1 cellular context compared by ENCODE assay signal in genomic region chr1:45550401-45551305, GRCh38.
TF ChIP-seq lines count a peak whose summit lies in the region.

AKR1A1 (plus strand) TSS chr1:45550826; CDS start chr1:45561795, 10,969 bp downstream.

TF ChIP-seq in HEK293, 187 proteins besides CTCF, POLR2A, EP300 and RAD21 (continued from another document and continues in another):
- TF ChIP-seq, protein P1, sequence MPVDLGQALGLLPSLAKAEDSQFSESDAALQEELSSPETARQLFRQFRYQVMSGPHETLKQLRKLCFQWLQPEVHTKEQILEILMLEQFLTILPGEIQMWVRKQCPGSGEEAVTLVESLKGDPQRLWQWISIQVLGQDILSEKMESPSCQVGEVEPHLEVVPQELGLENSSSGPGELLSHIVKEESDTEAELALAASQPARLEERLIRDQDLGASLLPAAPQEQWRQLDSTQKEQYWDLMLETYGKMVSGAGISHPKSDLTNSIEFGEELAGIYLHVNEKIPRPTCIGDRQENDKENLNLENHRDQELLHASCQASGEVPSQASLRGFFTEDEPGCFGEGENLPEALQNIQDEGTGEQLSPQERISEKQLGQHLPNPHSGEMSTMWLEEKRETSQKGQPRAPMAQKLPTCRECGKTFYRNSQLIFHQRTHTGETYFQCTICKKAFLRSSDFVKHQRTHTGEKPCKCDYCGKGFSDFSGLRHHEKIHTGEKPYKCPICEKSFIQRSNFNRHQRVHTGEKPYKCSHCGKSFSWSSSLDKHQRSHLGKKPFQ (tag by site-specific recombination; IDR thresholded peaks at IDR 0.05) = no peak
- TF ChIP-seq ZBTB21 (tag by site-specific recombination; IDR thresholded peaks at IDR 0.05) (no peak), ZBTB8A (tag by site-specific recombination; IDR thresholded peaks at IDR 0.05) (peak; percentile 40; the same call in 1 of the 2 replicates), ZNF223 (tag by site-specific recombination; IDR thresholded peaks at IDR 0.05) (peak; percentile 93), SCRT2 (tag by site-specific recombination; IDR thresholded peaks at IDR 0.05) (no peak), ZNF335 (tag by site-specific recombination; conservative IDR thresholded peaks at IDR 0.05) (peak; percentile 98), ZNF626 (tag by site-specific recombination; IDR thresholded peaks at IDR 0.05) (no peak), MZF1 (tag by site-specific recombination; IDR thresholded peaks at IDR 0.05; ENCODE audit: borderline replicate concordance) (no peak), KLF1 (tag by site-specific recombination; IDR thresholded peaks at IDR 0.05) (peak; percentile 65), PBX3 (CRISPR knock-in tag; IDR thresholded peaks at IDR 0.05) (no peak), RBAK (tag by site-specific recombination; IDR thresholded peaks at IDR 0.05) (no peak), ZNF211 (tag by site-specific recombination; IDR thresholded peaks at IDR 0.05; ENCODE audit: low read depth) (no peak), ZNF10 (tag by site-specific recombination; IDR thresholded peaks at IDR 0.05) (no peak), ZNF785 (tag by site-specific recombination; IDR thresholded peaks at IDR 0.05) (no peak; the same call in 1 of the 2 replicates), ZNF311 (tag by site-specific recombination; IDR thresholded peaks at IDR 0.05; ENCODE audit: borderline replicate concordance) (no peak), ZNF776 (tag by site-specific recombination; IDR thresholded peaks at IDR 0.05; ENCODE audit: borderline replicate concordance) (no peak), ZNF174 (tag by site-specific recombination; IDR thresholded peaks at IDR 0.05) (no peak), ZNF623 (tag by site-specific recombination; IDR thresholded peaks at IDR 0.05) (no peak), PATZ1 (tag by site-specific recombination; IDR thresholded peaks at IDR 0.05) (peak; percentile 79), ZNF157 (tag by site-specific recombination; IDR thresholded peaks at IDR 0.05) (no peak), ZNF449 (tag by site-specific recombination; IDR thresholded peaks at IDR 0.05) (no peak), ZNF37A (tag by site-specific recombination; IDR thresholded peaks at IDR 0.05) (no peak), SP7 (tag by site-specific recombination; IDR thresholded peaks at IDR 0.05) (peak; percentile 83), ZFHX2 (tag by site-specific recombination; conservative IDR thresholded peaks at IDR 0.05) (peak; percentile 93), ZNF354C (tag by site-specific recombination; IDR thresholded peaks at IDR 0.05; ENCODE audit: borderline replicate concordance, low read depth) (no peak), ZNF639 (tag by site-specific recombination; IDR thresholded peaks at IDR 0.05) (no peak), REPIN1 (tag by site-specific recombination; IDR thresholded peaks at IDR 0.05; ENCODE audit: low read depth) (no peak), ZNF548 (tag by site-specific recombination; IDR thresholded peaks at IDR 0.05) (no peak), ZNF221 (tag by site-specific recombination; IDR thresholded peaks at IDR 0.05; ENCODE audit: borderline replicate concordance) (no peak), ZNF121 (tag by site-specific recombination; IDR thresholded peaks at IDR 0.05) (no peak), TCF7L2 (IDR thresholded peaks at IDR 0.05; ENCODE audit: borderline replicate concordance, low read depth, low read length) (no peak), ZBTB48 (tag by site-specific recombination; IDR thresholded peaks at IDR 0.05) (no peak; the same call in 1 of the 2 replicates), ZNF132 (tag by site-specific recombination; IDR thresholded peaks at IDR 0.05; ENCODE audit: borderline replicate concordance) (no peak)
- TF ChIP-seq, protein P2, sequence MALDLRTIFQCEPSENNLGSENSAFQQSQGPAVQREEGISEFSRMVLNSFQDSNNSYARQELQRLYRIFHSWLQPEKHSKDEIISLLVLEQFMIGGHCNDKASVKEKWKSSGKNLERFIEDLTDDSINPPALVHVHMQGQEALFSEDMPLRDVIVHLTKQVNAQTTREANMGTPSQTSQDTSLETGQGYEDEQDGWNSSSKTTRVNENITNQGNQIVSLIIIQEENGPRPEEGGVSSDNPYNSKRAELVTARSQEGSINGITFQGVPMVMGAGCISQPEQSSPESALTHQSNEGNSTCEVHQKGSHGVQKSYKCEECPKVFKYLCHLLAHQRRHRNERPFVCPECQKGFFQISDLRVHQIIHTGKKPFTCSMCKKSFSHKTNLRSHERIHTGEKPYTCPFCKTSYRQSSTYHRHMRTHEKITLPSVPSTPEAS (tag by site-specific recombination; IDR thresholded peaks at IDR 0.05) = no peak
- TF ChIP-seq, protein P3, sequence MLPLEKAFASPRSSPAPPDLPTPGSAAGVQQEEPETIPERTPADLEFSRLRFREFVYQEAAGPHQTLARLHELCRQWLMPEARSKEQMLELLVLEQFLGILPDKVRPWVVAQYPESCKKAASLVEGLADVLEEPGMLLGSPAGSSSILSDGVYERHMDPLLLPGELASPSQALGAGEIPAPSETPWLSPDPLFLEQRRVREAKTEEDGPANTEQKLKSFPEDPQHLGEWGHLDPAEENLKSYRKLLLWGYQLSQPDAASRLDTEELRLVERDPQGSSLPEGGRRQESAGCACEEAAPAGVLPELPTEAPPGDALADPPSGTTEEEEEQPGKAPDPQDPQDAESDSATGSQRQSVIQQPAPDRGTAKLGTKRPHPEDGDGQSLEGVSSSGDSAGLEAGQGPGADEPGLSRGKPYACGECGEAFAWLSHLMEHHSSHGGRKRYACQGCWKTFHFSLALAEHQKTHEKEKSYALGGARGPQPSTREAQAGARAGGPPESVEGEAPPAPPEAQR (tag by site-specific recombination; IDR thresholded peaks at IDR 0.05) = no peak
- TF ChIP-seq, protein P4, sequence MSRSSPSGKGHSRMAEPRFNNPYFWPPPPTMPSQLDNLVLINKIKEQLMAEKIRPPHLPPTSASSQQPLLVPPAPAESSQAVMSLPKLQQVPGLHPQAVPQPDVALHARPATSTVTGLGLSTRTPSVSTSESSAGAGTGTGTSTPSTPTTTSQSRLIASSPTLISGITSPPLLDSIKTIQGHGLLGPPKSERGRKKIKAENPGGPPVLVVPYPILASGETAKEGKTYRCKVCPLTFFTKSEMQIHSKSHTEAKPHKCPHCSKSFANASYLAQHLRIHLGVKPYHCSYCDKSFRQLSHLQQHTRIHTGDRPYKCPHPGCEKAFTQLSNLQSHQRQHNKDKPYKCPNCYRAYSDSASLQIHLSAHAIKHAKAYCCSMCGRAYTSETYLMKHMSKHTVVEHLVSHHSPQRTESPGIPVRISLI (tag by site-specific recombination; IDR thresholded peaks at IDR 0.05) = no peak
- TF ChIP-seq, protein P5, sequence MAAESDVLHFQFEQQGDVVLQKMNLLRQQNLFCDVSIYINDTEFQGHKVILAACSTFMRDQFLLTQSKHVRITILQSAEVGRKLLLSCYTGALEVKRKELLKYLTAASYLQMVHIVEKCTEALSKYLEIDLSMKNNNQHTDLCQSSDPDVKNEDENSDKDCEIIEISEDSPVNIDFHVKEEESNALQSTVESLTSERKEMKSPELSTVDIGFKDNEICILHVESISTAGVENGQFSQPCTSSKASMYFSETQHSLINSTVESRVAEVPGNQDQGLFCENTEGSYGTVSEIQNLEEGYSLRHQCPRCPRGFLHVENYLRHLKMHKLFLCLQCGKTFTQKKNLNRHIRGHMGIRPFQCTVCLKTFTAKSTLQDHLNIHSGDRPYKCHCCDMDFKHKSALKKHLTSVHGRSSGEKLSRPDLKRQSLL (tag by site-specific recombination; IDR thresholded peaks at IDR 0.05) = no peak
- TF ChIP-seq, protein P6, sequence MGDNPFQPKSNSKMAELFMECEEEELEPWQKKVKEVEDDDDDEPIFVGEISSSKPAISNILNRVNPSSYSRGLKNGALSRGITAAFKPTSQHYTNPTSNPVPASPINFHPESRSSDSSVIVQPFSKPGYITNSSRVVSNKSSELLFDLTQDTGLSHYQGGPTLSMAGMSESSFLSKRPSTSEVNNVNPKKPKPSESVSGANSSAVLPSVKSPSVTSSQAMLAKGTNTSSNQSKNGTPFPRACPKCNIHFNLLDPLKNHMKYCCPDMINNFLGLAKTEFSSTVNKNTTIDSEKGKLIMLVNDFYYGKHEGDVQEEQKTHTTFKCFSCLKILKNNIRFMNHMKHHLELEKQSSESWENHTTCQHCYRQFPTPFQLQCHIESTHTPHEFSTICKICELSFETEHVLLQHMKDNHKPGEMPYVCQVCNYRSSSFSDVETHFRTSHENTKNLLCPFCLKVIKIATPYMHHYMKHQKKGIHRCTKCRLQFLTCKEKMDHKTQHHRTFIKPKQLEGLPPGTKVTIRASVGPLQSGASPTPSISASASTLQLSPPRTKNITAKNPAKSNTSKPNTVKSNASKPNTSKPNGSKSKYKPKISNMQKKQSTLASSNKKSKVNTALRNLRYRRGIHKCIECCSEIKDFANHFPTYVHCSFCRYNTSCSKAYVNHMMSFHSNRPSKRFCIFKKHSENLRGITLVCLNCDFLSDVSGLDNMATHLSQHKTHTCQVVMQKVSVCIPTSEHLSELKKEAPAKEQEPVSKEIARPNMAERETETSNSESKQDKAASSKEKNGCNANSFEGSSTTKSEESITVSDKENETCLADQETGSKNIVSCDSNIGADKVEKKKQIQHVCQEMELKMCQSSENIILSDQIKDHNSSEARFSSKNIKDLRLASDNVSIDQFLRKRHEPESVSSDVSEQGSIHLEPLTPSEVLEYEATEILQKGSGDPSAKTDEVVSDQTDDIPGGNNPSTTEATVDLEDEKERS (tag by site-specific recombination; IDR thresholded peaks at IDR 0.05) = no peak
- TF ChIP-seq, protein P7, sequence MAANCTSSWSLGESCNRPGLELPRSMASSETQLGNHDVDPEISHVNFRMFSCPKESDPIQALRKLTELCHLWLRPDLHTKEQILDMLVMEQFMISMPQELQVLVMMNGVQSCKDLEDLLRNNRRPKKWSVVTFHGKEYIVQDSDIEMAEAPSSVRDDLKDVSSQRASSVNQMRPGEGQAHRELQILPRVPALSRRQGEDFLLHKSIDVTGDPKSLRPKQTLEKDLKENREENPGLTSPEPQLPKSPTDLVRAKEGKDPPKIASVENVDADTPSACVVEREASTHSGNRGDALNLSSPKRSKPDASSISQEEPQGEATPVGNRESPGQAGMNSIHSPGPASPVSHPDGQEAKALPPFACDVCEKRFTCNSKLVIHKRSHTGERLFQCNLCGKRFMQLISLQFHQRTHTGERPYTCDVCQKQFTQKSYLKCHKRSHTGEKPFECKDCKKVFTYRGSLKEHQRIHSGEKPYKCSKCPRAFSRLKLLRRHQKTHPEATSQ (tag by site-specific recombination; IDR thresholded peaks at IDR 0.05) = 0 out of 2 replicates have a peak, but pooled peaks have one; percentile 46
- TF ChIP-seq, protein P8, sequence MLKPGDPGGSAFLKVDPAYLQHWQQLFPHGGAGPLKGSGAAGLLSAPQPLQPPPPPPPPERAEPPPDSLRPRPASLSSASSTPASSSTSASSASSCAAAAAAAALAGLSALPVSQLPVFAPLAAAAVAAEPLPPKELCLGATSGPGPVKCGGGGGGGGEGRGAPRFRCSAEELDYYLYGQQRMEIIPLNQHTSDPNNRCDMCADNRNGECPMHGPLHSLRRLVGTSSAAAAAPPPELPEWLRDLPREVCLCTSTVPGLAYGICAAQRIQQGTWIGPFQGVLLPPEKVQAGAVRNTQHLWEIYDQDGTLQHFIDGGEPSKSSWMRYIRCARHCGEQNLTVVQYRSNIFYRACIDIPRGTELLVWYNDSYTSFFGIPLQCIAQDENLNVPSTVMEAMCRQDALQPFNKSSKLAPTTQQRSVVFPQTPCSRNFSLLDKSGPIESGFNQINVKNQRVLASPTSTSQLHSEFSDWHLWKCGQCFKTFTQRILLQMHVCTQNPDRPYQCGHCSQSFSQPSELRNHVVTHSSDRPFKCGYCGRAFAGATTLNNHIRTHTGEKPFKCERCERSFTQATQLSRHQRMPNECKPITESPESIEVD (tag by site-specific recombination; IDR thresholded peaks at IDR 0.05) = no peak
